18 cellular contexts compared by ENCODE assay signal in genomic region chr9:126002476-126003350, GRCh38.
DNase-seq lines count a peak whose midpoint lies in the region; ATAC-seq, FAIRE-seq and TF ChIP-seq lines count a peak whose summit lies in the region.
"Had no signal": no experiment of that assay in that cellular context is flagged by ENCODE, and none has a peak within 500 bp of the region (broad histone marks: within the 10 kb centered on the region; RNA-seq: fewer than 3 reads in every experiment).

No MANE protein-coding gene starts in this region.

- no peak for ATAC-seq in natural killer cell treated with Interleukin-12 subunit alpha and Interleukin-12 subunit beta and Interleukin-15 and Interleukin-18, amount 100 ng/mL, for 72 hours
- ATAC-seq in natural killer cell, result no peak
- ATAC-seq in stimulated activated naive CD8-positive, alpha-beta T cell treated with anti-CD3 and anti-CD28 coated beads, Interleukin-15, amount 100 ng/mL, for 72 hours, result no peak
- ATAC-seq: HCT116 had no signal

- H3K4me2 ChIP-seq in osteoblast (ENCODE audit: insufficient read depth, low read length), result no peak overlapping the region

- H3K4me1 ChIP-seq in kidney (ENCODE audit: control insufficient read depth in 1 of 2, insufficient read depth in 1 of 2, low read depth in 1 of 2, low read length in 2 of 2), result no peaks in the 10 kb centered on the region
- H3K4me1 ChIP-seq in osteoblast (ENCODE audit: insufficient read depth, low read length), result no peaks in the 10 kb centered on the region

- H3K27ac Mint-ChIP-seq in natural killer cell treated with Interleukin-12 subunit alpha and Interleukin-12 subunit beta and Interleukin-15 and Interleukin-18, amount 100 ng/mL, for 72 hours, result no peak overlapping the region
- H3K27ac Mint-ChIP-seq in natural killer cell, result no peak overlapping the region
- no peak overlapping the region for H3K27ac Mint-ChIP-seq in stimulated activated naive CD8-positive, alpha-beta T cell treated with anti-CD3 and anti-CD28 coated beads, Interleukin-15, amount 100 ng/mL, for 72 hours
- H3K27ac Mint-ChIP-seq: B cell; CD4-positive, alpha-beta memory T cell had no signal

- peak; percentile 47 for DNase-seq in natural killer cell treated with Interleukin-12 subunit alpha and Interleukin-12 subunit beta and Interleukin-15 and Interleukin-18, amount 100 ng/mL, for 72 hours (ENCODE audit: low spot score)
- no peak for DNase-seq in natural killer cell
- DNase-seq in kidney, result peak; percentile 48
- DNase-seq in osteoblast (ENCODE audit: insufficient read length, low spot score, missing footprints), result peak; percentile 53
- DNase-seq in HPDE6-E6E7 (ENCODE audit: extremely low spot score), result no peak
- DNase-seq in activated T-cell treated with anti-CD3 and anti-CD28 coated beads, Interleukin-2, amount 50 U/mL, for 1 hour, result no peak
- no peak for DNase-seq in stimulated activated naive CD8-positive, alpha-beta T cell treated with anti-CD3 and anti-CD28 coated beads, Interleukin-15, amount 100 ng/mL, for 72 hours
- DNase-seq: C1 segment of cervical spinal cord; CD4-positive, alpha-beta memory T cell; DMS79 treated with DMSO at 0.1 percent for 48 hours; EL had no signal

- no peak for FAIRE-seq in kidney (lab: Jason Lieb, UNC)
- FAIRE-seq: A204.1, G401.6, GM12892, GM19239, H1 had no signal

- H3K4me3 ChIP-seq in kidney (ENCODE audit: low read length in 2 of 2), result no peak overlapping the region
- no peak overlapping the region for H3K4me3 ChIP-seq in osteoblast (ENCODE audit: insufficient read depth, low read length)

- H4K20me1 ChIP-seq in osteoblast (ENCODE audit: insufficient read depth, low read length), result no peaks in the 10 kb centered on the region

- H3K79me2 ChIP-seq in osteoblast (ENCODE audit: insufficient read depth, low read length), result no peaks in the 10 kb centered on the region

- intact Hi-C loops in natural killer cell (cut with micrococcal nuclease) (no loop called here), kidney (cut with DNase I) (no loop called here)

- H3K27me3 Mint-ChIP-seq in natural killer cell treated with Interleukin-12 subunit alpha and Interleukin-12 subunit beta and Interleukin-15 and Interleukin-18, amount 100 ng/mL, for 72 hours, result peaks cover 0 to 9% of the 10 kb centered on the region in 2 donors
- H3K27me3 Mint-ChIP-seq in natural killer cell (ENCODE audit: low read depth in 2 of 2), result peaks cover 4 to 9% of the 10 kb centered on the region in 2 donors
- H3K27me3 Mint-ChIP-seq in stimulated activated naive CD8-positive, alpha-beta T cell treated with anti-CD3 and anti-CD28 coated beads, Interleukin-15, amount 100 ng/mL, for 72 hours, result no peaks in the 10 kb centered on the region
- H3K27me3 Mint-ChIP-seq: CD4-positive, alpha-beta memory T cell had no signal

- H3K9ac ChIP-seq in kidney (ENCODE audit: low read length in 2 of 2), result no peak overlapping the region

- H3K9me3 Mint-ChIP-seq in natural killer cell treated with Interleukin-12 subunit alpha and Interleukin-12 subunit beta and Interleukin-15 and Interleukin-18, amount 100 ng/mL, for 72 hours, result no peaks in the 10 kb centered on the region
- H3K9me3 Mint-ChIP-seq in natural killer cell, result no peaks in the 10 kb centered on the region
- peaks cover 3 to 13% of the 10 kb centered on the region in 2 donors for H3K9me3 Mint-ChIP-seq in stimulated activated naive CD8-positive, alpha-beta T cell treated with anti-CD3 and anti-CD28 coated beads, Interleukin-15, amount 100 ng/mL, for 72 hours

- TF ChIP-seq CTCF in natural killer cell (IDR thresholded peaks at IDR 0.05), result no peak
- TF ChIP-seq CTCF in kidney (IDR thresholded peaks at IDR 0.05; ENCODE audit: borderline replicate concordance, extremely low read depth, insufficient read depth), result no peak
- TF ChIP-seq CTCF in osteoblast (IDR thresholded peaks at IDR 0.05; ENCODE audit: extremely low read depth, low read depth, low read length), result no peak

- H3K36me3 ChIP-seq in kidney (ENCODE audit: control insufficient read depth in 1 of 2, insufficient read depth in 2 of 2, low read length in 2 of 2) (no peaks in the 10 kb centered on the region), osteoblast (ENCODE audit: insufficient read depth, low read length) (no peaks in the 10 kb centered on the region)

- no peak overlapping the region for H3K27ac ChIP-seq in kidney (ENCODE audit: low read depth in 2 of 2, low read length in 2 of 2)
- no peak overlapping the region for H3K27ac ChIP-seq in osteoblast (ENCODE audit: low read depth, low read length)

- H3K27me3 ChIP-seq in osteoblast (ENCODE audit: insufficient read depth, low read length), result no peaks in the 10 kb centered on the region

- H3K9me3 ChIP-seq in kidney (ENCODE audit: control insufficient read depth in 1 of 2, low read length in 2 of 2) (peaks cover 0 to 5% of the 10 kb centered on the region in 2 donors), osteoblast (ENCODE audit: low read depth, low read length) (no peaks in the 10 kb centered on the region)

- no peak overlapping the region for H2AFZ ChIP-seq in osteoblast (ENCODE audit: low read length)

- no peak overlapping the region for H3K4me3 Mint-ChIP-seq in natural killer cell treated with Interleukin-12 subunit alpha and Interleukin-12 subunit beta and Interleukin-15 and Interleukin-18, amount 100 ng/mL, for 72 hours
- no peak overlapping the region for H3K4me3 Mint-ChIP-seq in natural killer cell
- H3K4me3 Mint-ChIP-seq in stimulated activated naive CD8-positive, alpha-beta T cell treated with anti-CD3 and anti-CD28 coated beads, Interleukin-15, amount 100 ng/mL, for 72 hours, result no peak overlapping the region
- H3K4me3 Mint-ChIP-seq: B cell; CD4-positive, alpha-beta memory T cell had no signal

- H3K36me3 Mint-ChIP-seq in natural killer cell treated with Interleukin-12 subunit alpha and Interleukin-12 subunit beta and Interleukin-15 and Interleukin-18, amount 100 ng/mL, for 72 hours, result peaks cover under 1% of the 10 kb centered on the region
- no peaks in the 10 kb centered on the region for H3K36me3 Mint-ChIP-seq in natural killer cell
- H3K36me3 Mint-ChIP-seq: CD4-positive, alpha-beta memory T cell had no signal

- no peaks in the 10 kb centered on the region for H3K4me1 Mint-ChIP-seq in natural killer cell treated with Interleukin-12 subunit alpha and Interleukin-12 subunit beta and Interleukin-15 and Interleukin-18, amount 100 ng/mL, for 72 hours (ENCODE audit: low read depth in 2 of 2)
- H3K4me1 Mint-ChIP-seq in natural killer cell, result no peaks in the 10 kb centered on the region
- H3K4me1 Mint-ChIP-seq in stimulated activated naive CD8-positive, alpha-beta T cell treated with anti-CD3 and anti-CD28 coated beads, Interleukin-15, amount 100 ng/mL, for 72 hours, result no peaks in the 10 kb centered on the region
- H3K4me1 Mint-ChIP-seq: B cell; CD4-positive, alpha-beta memory T cell had no signal

Comparison
In these comparisons a context has a peak if more than half of its experiments do, and no peak if none do; other contexts are left out.
1. DNase-seq: peak in natural killer cell treated with Interleukin-12 subunit alpha and Interleukin-12 subunit beta and Interleukin-15 and Interleukin-18, amount 100 ng/mL, for 72 hours (single experiment), kidney (single experiment) and osteoblast (single experiment); none in natural killer cell (single experiment), HPDE6-E6E7 (single experiment), activated T-cell treated with anti-CD3 and anti-CD28 coated beads, Interleukin-2, amount 50 U/mL, for 1 hour (single experiment) and stimulated activated naive CD8-positive, alpha-beta T cell treated with anti-CD3 and anti-CD28 coated beads, Interleukin-15, amount 100 ng/mL, for 72 hours (0 of 2).